In genomic region chr9:70405808-70406445, GRCh38 we compare ENCODE assay signal across 8 cellular contexts. TPM values are rescaled to one million over a fixed set of nuclear protein-coding genes. Genes with fewer than 3 reads are reported as not detected.
DNase-seq lines count a peak whose midpoint lies in the region; ATAC-seq and TF ChIP-seq lines count a peak whose summit lies in the region.

No MANE protein-coding gene starts in this region.

- TF ChIP-seq CTCF in omental fat pad (IDR thresholded peaks at IDR 0.05): no peak

- DNase-seq in astrocyte of the hippocampus (ENCODE audit: low read depth, low spot score) (peak; percentile 31), omental fat pad (ENCODE audit: low spot score) (no peak), NCI-H1417 (lab: John Stamatoyannopoulos, UW) (no peak), HK-2 (ENCODE audit: unreplicated experiment) (no peak), D341Med (ENCODE audit: low spot score) (no peak)
- DNase-seq in activated CD4-positive, alpha-beta T cell treated with anti-CD3 and anti-CD28 coated beads, Interleukin-2, amount 50 U/mL, for 48 hours: no peak

- ATAC-seq in GM18868 (IDR thresholded peaks at IDR 0.05; ENCODE audit: unreplicated experiment): peak; percentile 42
- ATAC-seq in HG02763 (IDR thresholded peaks at IDR 0.05; ENCODE audit: unreplicated experiment): peak; percentile 11
- ATAC-seq in omental fat pad (ENCODE audit: low FRiP score): peak; percentile 7

RNA-seq across cellular contexts. Expression of gene KLF9, which starts 8.5 kb away (rescaled TPM):
- total RNA-seq in omental fat pad: 100 to 1,000 TPM in 3 of 4 donors, 10 to 100 TPM in 1; 63.4 to 237 (median 164) TPM
